Comparison of ENCODE assay signal across 17 cellular contexts in genomic region chr4:155367608-155368007, GRCh38. TPM values are rescaled to one million over a fixed set of nuclear protein-coding genes. Genes with fewer than 3 reads are reported as not detected.
A peak's percentile ranks its signal among the peaks of the same experiment; 100 is the strongest.
DNase-seq lines count a peak whose midpoint lies in the region; ATAC-seq, FAIRE-seq and TF ChIP-seq lines count a peak whose summit lies in the region.
"Had no signal": no experiment of that assay in that cellular context is flagged by ENCODE, and none has a peak within 500 bp of the region (broad histone marks: within the 10 kb centered on the region; RNA-seq: fewer than 3 reads in every experiment).

No MANE protein-coding gene starts in this region.

- no peaks in the 10 kb centered on the region for H3K9me3 ChIP-seq in esophagus squamous epithelium
- H3K9me3 ChIP-seq: neutrophil, vagina had no signal

- H3K4me3 Mint-ChIP-seq in GM23338 = no peak overlapping the region

- TF ChIP-seq CTCF in GM23338 (conservative IDR thresholded peaks at IDR 0.05; ENCODE audit: low read depth in 2 of 2) (no peak), esophagus squamous epithelium (IDR thresholded peaks at IDR 0.05) (no peak)

- H3K36me3 ChIP-seq in GM23338 (ENCODE audit: insufficient read depth) = no peaks in the 10 kb centered on the region
- H3K36me3 ChIP-seq in esophagus squamous epithelium = no peaks in the 10 kb centered on the region
- H3K36me3 ChIP-seq: neutrophil, vagina had no signal

- no peak overlapping the region for H3K4me2 ChIP-seq in GM23338

- 57 to 69% methylated on average over 2 of the region's 2 CpGs for WGBS in esophagus squamous epithelium, 2 donors

- ATAC-seq in GM23338 = peak; percentile 48; the same call in 2 of the 3 replicates
- ATAC-seq in HG03342 (IDR thresholded peaks at IDR 0.05; ENCODE audit: unreplicated experiment) = peak; percentile 63
- ATAC-seq in HG03097 (IDR thresholded peaks at IDR 0.05; ENCODE audit: low FRiP score, unreplicated experiment) = no peak

- H3F3A ChIP-seq in GM23338 (replicated peaks; ENCODE audit: low read depth) = no peaks in the 10 kb centered on the region

- no peaks in the 10 kb centered on the region for H3K9me3 Mint-ChIP-seq in GM23338
- H3K9me3 Mint-ChIP-seq: activated T-helper 2 cell treated with anti-CD3 and anti-CD28 coated beads, Interferon-gamma antibody, Interleukin-2, Interleukin-4, amounts not matched to agents 10 μg/mL and 5 μg/mL and 100 μg/mL, durations not matched to agents 14 hours and 24 hours and 36 hours had no signal

- H3K4me3 ChIP-seq in GM23338 (no peak overlapping the region), esophagus squamous epithelium (no peak overlapping the region)
- H3K4me3 ChIP-seq: vagina had no signal

- H3K27ac ChIP-seq in GM23338 (ENCODE audit: low read depth) (no peak overlapping the region), esophagus squamous epithelium (no peak overlapping the region)
- H3K27ac ChIP-seq: neutrophil, vagina had no signal

- H3K27me3 ChIP-seq in GM23338 (ENCODE audit: insufficient read depth) (no peaks in the 10 kb centered on the region), esophagus squamous epithelium (no peaks in the 10 kb centered on the region)
- H3K27me3 ChIP-seq: neutrophil, vagina had no signal

- peaks cover 11% of the 10 kb centered on the region for H3K4me1 Mint-ChIP-seq in GM23338

- H3K27ac Mint-ChIP-seq in GM23338 = no peak overlapping the region
- H3K27ac Mint-ChIP-seq: activated T-helper 2 cell treated with anti-CD3 and anti-CD28 coated beads, Interferon-gamma antibody, Interleukin-2, Interleukin-4, amounts not matched to agents 10 μg/mL and 5 μg/mL and 100 μg/mL, durations not matched to agents 14 hours and 24 hours and 36 hours had no signal

- H3K36me3 Mint-ChIP-seq in GM23338 (ENCODE audit: low read depth) = peaks cover 3% of the 10 kb centered on the region; the same call in 1 of the 3 replicates

- H3K79me2 ChIP-seq in GM23338 (replicated peaks; ENCODE audit: insufficient read depth) = no peaks in the 10 kb centered on the region

- FAIRE-seq in GM19239 (lab: Jason Lieb, UNC) = peak; percentile 45

- no peaks in the 10 kb centered on the region for H4K20me1 ChIP-seq in GM23338 (replicated peaks; ENCODE audit: insufficient read depth)

- no peak for TF ChIP-seq POLR2A in esophagus squamous epithelium (IDR thresholded peaks at IDR 0.05)

- H3K9me2 ChIP-seq in GM23338 (ENCODE audit: insufficient read depth) = no peaks in the 10 kb centered on the region

- H3K4me1 ChIP-seq in GM23338 (ENCODE audit: insufficient read depth) (peaks cover 12% of the 10 kb centered on the region), esophagus squamous epithelium (no peaks in the 10 kb centered on the region)
- H3K4me1 ChIP-seq: vagina had no signal

- H2AFZ ChIP-seq in GM23338 = no peak overlapping the region

- no peaks in the 10 kb centered on the region for H3K27me3 Mint-ChIP-seq in GM23338 (ENCODE audit: insufficient read depth, low read depth, poor library complexity)

- no peak for DNase-seq in GM19239 (ENCODE audit: insufficient read length, low spot score)
- DNase-seq in GM23338 (ENCODE audit: low spot score) = no peak
- DNase-seq in kidney tubule cell (ENCODE audit: low spot score) = peak; percentile 46
- no peak for DNase-seq in esophagus squamous epithelium (lab: John Stamatoyannopoulos, UW)
- no peak for DNase-seq in LoVo (ENCODE audit: low spot score)
- DNase-seq: C1 segment of cervical spinal cord; DND-41; mesenchymal stem cell; SHP77; stimulated activated CD4-positive, alpha-beta T cell treated with anti-CD3 and anti-CD28 coated beads, Interleukin-4, amount 100 ng/mL, for 4 hours; stimulated activated naive CD4-positive, alpha-beta T cell; T-helper 9 cell had no signal

- intact Hi-C loops in esophagus squamous epithelium (cut with DNase I) = no loop called here

TF ChIP-seq in GM23338, 12 proteins besides CTCF, POLR2A, EP300 and RAD21 (continues in another document):
- no peak for TF ChIP-seq EZH2phosphoT487 (IDR thresholded peaks at IDR 0.05; ENCODE audit: unreplicated experiment)
- TF ChIP-seq NANOG (IDR thresholded peaks at IDR 0.05; ENCODE audit: borderline replicate concordance) = no peak
- TF ChIP-seq JUNB (IDR thresholded peaks at IDR 0.05; ENCODE audit: unreplicated experiment) = no peak
- no peak for TF ChIP-seq REST (IDR thresholded peaks at IDR 0.05; ENCODE audit: unreplicated experiment)
- no peak for TF ChIP-seq ZNF114 (CRISPR knock-in tag; IDR thresholded peaks at IDR 0.05)
- TF ChIP-seq ZNF331 (CRISPR knock-in tag; IDR thresholded peaks at IDR 0.05; ENCODE audit: low read depth) = no peak
- TF ChIP-seq CREB1 (CRISPR knock-in tag; IDR thresholded peaks at IDR 0.05; ENCODE audit: low read depth) = no peak
- no peak for TF ChIP-seq EZH2 (IDR thresholded peaks at IDR 0.05; ENCODE audit: low read depth, unreplicated experiment)
- TF ChIP-seq ETS1 (IDR thresholded peaks at IDR 0.05) = no peak
- no peak for TF ChIP-seq POLR2AphosphoS5 (IDR thresholded peaks at IDR 0.05; ENCODE audit: low read depth)

RNA-seq across cellular contexts. Expression of gene MAP9, which starts 9.2 kb away (rescaled TPM):
- total RNA-seq in GM23338 (2014; rRNA removed; shearing (Covaris generic)) = 16.0 and 17.8 TPM in 2 replicates
- 24.8 and 33.7 TPM in 2 replicates for polyA plus RNA-seq in GM23338 (2016; fragmentation: Nextera tagmentation; extraction: Ambion mirVana)
- total RNA-seq in esophagus squamous epithelium = 1 to 10 TPM; 1.9 to 4.2 (median 3.2) TPM
